Comparison of ENCODE assay signal across 1 cellular context in the genomic region with DNA sequence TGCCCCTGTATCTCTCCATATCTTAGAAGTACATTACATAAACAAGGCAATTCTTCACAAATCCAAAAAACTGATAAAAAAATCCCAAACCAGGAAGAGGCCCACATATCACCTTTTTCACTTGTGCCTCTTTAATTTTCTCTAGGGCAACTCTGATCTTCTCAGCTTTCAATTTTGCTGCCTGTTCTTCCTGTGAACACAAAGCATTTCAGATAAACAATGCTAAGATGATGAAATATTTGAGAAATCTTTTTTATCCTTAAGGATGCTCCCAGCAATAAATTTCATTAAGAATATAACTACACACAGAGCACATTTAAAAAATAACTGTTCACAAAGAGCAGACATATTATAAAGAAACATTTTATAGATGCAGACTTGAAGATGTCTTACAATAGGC.
TF ChIP-seq lines count a peak whose summit lies in the region.

No MANE protein-coding gene starts in this region.

TF ChIP-seq in SK-N-SH treated with all-trans-retinoic acid at 6 μM for 48 hours, 23 proteins besides CTCF, POLR2A, EP300 and RAD21 (continued from another document):
- TF ChIP-seq TSHZ2 (CRISPR knock-in tag; IDR thresholded peaks at IDR 0.05) (no peak), ISL1 (CRISPR knock-in tag; IDR thresholded peaks at IDR 0.05) (no peak), ZFP30 (CRISPR knock-in tag; IDR thresholded peaks at IDR 0.05) (no peak), ESRRG (CRISPR knock-in tag; IDR thresholded peaks at IDR 0.05) (no peak)
TF ChIP-seq in SK-N-SH treated with all-trans-retinoic acid at 6 μM for 48 hours: peak in this region for 0.
